ENCODE assay signal across 8 cellular contexts in genomic region chr21:37563641-37564340, GRCh38.
DNase-seq lines count a peak whose midpoint lies in the region; ATAC-seq, FAIRE-seq and TF ChIP-seq lines count a peak whose summit lies in the region.

No MANE protein-coding gene starts in this region.

- H3K4me2 ChIP-seq in endothelial cell of umbilical vein (ENCODE audit: insufficient read depth, low read length): peak overlapping the region; percentile 44

- H3K27me3 ChIP-seq in HUES48 (ENCODE audit: control insufficient read depth, insufficient read depth, low read length) (peaks cover 14% of the 10 kb centered on the region), endothelial cell of umbilical vein (ENCODE audit: control insufficient read depth in 2 of 2, insufficient read depth in 2 of 2, low read length in 2 of 2) (peaks cover under 1 to 3% of the 10 kb centered on the region in 2 experiments), mononuclear cell (ENCODE audit: insufficient read depth, low read length) (no peaks in the 10 kb centered on the region)

- POLR2A ChIA-PET in endothelial cell of umbilical vein (lab: Charles Lee): interaction anchor here (0.7 to 1.7 kb wide), 6 partner anchors 11 to 105 kb away, joined by 3 to 7 read pairs (median 4); no protein-coding TSS in a partner anchor

- no peaks in the 10 kb centered on the region for H3K9me1 ChIP-seq in endothelial cell of umbilical vein (replicated peaks; ENCODE audit: control insufficient read depth, extremely low read depth, insufficient read depth, low read length)

- ATAC-seq in GM21423 (IDR thresholded peaks at IDR 0.05; ENCODE audit: unreplicated experiment): peak; percentile 87

- H3K4me1 ChIP-seq in HUES48 (ENCODE audit: control insufficient read depth, insufficient read depth, low read length) (peaks cover 12% of the 10 kb centered on the region), endothelial cell of umbilical vein (ENCODE audit: control insufficient read depth, extremely low read depth, insufficient read depth, low read length) (peaks cover 14% of the 10 kb centered on the region), mononuclear cell (ENCODE audit: insufficient read depth, low read length) (peaks cover 21% of the 10 kb centered on the region)

- H3K9ac ChIP-seq in HUES48 (ENCODE audit: low read depth, low read length): peak overlapping the region; percentile 27
- peak overlapping the region; percentile 71 for H3K9ac ChIP-seq in endothelial cell of umbilical vein (replicated peaks; ENCODE audit: extremely low read depth, insufficient read depth, low read length)

- DNase-seq in DMS 273 (lab: John Stamatoyannopoulos, UW; ENCODE audit: unreplicated experiment) (peak; percentile 98), NOMO-1 treated with DMSO at 0.1 percent for 48 hours (lab: John Stamatoyannopoulos, UW; ENCODE audit: unreplicated experiment) (peak; percentile 85), endothelial cell of umbilical vein (ENCODE audit: low read depth, low spot score) (peak; percentile 93)
- peak; percentile 93 for DNase-seq in activated CD8-positive, alpha-beta memory T cell treated with anti-CD3 and anti-CD28 coated beads, Interleukin-2, amount 50 U/mL, for 48 hours
- peak; percentile 89 for DNase-seq in stimulated activated CD8-positive, alpha-beta memory T cell treated with anti-CD3 and anti-CD28 coated beads, Interleukin-4, amount 100 ng/mL, for 24 hours (ENCODE audit: low read depth)

- CTCF ChIA-PET in endothelial cell of umbilical vein (lab: Charles Lee): interaction anchor here (0.5 to 2.3 kb wide), 39 partner anchors 9 to 297 kb away, joined by 3 to 17 read pairs (median 4); partner anchors contain the start of genes DYRK1A and VPS26C

- H4K20me1 ChIP-seq in endothelial cell of umbilical vein (replicated peaks; ENCODE audit: control insufficient read depth, extremely low read depth, insufficient read depth, low read length): no peaks in the 10 kb centered on the region

- TF ChIP-seq POLR2A in endothelial cell of umbilical vein (IDR thresholded peaks at IDR 0.05; ENCODE audit: low read depth, low read length): peak; percentile 89

- peak overlapping the region; percentile 82 for H3K27ac ChIP-seq in HUES48 (ENCODE audit: low read depth, low read length)
- H3K27ac ChIP-seq in endothelial cell of umbilical vein (ENCODE audit: insufficient read depth, low read depth, low read length): peak overlapping the region; percentile 81

- dilution Hi-C loops in endothelial cell of umbilical vein (cut with MboI; ENCODE audit: extremely low pct_ligation_motif_present, low sequenced_read_pairs): no loop called here

- peak overlapping the region; percentile 82 for H2AFZ ChIP-seq in endothelial cell of umbilical vein (ENCODE audit: low read depth, low read length)

- FAIRE-seq in endothelial cell of umbilical vein (lab: Jason Lieb, UNC): no peak

- H3K79me2 ChIP-seq in endothelial cell of umbilical vein (ENCODE audit: control insufficient read depth, insufficient read depth, low read length): no peaks in the 10 kb centered on the region

- H3K36me3 ChIP-seq in HUES48 (ENCODE audit: control insufficient read depth, insufficient read depth, low read length) (no peaks in the 10 kb centered on the region), endothelial cell of umbilical vein (ENCODE audit: control insufficient read depth in 2 of 2, extremely low read depth in 1 of 2, insufficient read depth in 2 of 2, low read length in 2 of 2) (no peaks in the 10 kb centered on the region)

- TSS peak; percentile 72 for BruUV-seq in endothelial cell of umbilical vein (replicated peaks; lab: Mats Ljungman, UMichigan)

- intact Hi-C loops in endothelial cell of umbilical vein (cut with micrococcal nuclease): loop anchor here (1.0 to 5.0 kb wide), 5 partner anchors 16 to 191 kb away; no protein-coding TSS in a partner anchor

- H3K9me3 ChIP-seq in HUES48 (ENCODE audit: control insufficient read depth, insufficient read depth, low read length) (no peaks in the 10 kb centered on the region), endothelial cell of umbilical vein (replicated peaks; ENCODE audit: control insufficient read depth, insufficient read depth, low read length) (no peaks in the 10 kb centered on the region), mononuclear cell (ENCODE audit: low read depth, low read length) (no peaks in the 10 kb centered on the region)

- peak; percentile 37 to 44 for TF ChIP-seq CTCF in endothelial cell of umbilical vein (IDR thresholded peaks at IDR 0.05; ENCODE audit: extremely low read depth in 1 of 2, insufficient read depth in 1 of 2, low read depth in 1 of 2, low read length in 2 of 2)

- H3K4me3 ChIP-seq in HUES48 (ENCODE audit: low read depth, low read length) (peak overlapping the region; percentile 48), endothelial cell of umbilical vein (replicated peaks in 1 of 3; ENCODE audit: insufficient read depth in 1 of 3, low read depth in 1 of 3, low read length in 3 of 3) (peak overlapping the region; percentile 9 to 54 (median 49)), mononuclear cell (ENCODE audit: low read length) (peak overlapping the region; percentile 66)

TF ChIP-seq in endothelial cell of umbilical vein, 7 proteins besides CTCF, POLR2A, EP300 and RAD21:
- TF ChIP-seq MYC (IDR thresholded peaks at IDR 0.05; ENCODE audit: low read depth, low read length) (peak; percentile 17), JUN (IDR thresholded peaks at IDR 0.05; ENCODE audit: borderline replicate concordance, insufficient read depth, insufficient read length, low read depth) (no peak), POLR2AphosphoS5 (IDR thresholded peaks at IDR 0.05; ENCODE audit: insufficient read depth, low read depth, low read length) (peak; percentile 86), GATA2 (IDR thresholded peaks at IDR 0.05; ENCODE audit: insufficient read depth, insufficient read length, low read depth, low read length) (no peak), MAX (IDR thresholded peaks at IDR 0.05; ENCODE audit: insufficient read depth, insufficient read length) (peak; percentile 99)

Comparison
In these comparisons a context has a peak if more than half of its experiments do, and no peak if none do; other contexts are left out.
1. Peak in every context shown above with its lines: DNase-seq, ATAC-seq, H3K4me3 ChIP-seq and H3K27ac ChIP-seq.